Comparison of ENCODE assay signal across 8 cellular contexts in the genomic region with DNA sequence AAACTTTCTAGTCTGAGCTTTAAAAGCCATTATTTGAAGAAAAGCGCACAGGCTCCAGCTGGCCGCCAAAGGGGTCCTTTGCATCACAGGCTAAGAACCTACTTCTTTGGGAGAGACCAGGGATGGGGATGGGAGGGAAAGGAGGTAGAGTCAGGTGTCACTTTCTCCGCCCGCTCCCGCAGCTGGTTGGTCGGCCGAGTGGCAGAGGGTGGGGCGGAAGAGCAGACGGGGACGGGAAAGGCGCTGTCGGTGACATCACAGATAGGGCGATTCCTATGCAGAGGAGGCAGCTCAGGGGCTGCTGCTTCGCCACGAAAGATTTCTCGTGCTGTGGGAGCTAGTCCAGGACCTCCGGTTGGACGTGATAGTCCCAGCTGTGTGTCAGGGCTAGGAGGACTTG.
DNase-seq lines count a peak whose midpoint lies in the region; FAIRE-seq and TF ChIP-seq lines count a peak whose summit lies in the region.
"Not testable (repeated sequence)": the region's sequence is repeated elsewhere in the genome, so short reads cannot be mapped to it uniquely, and the experiment has no call there.

No MANE protein-coding gene starts in this region.

- not testable (repeated sequence) for H2BK5ac ChIP-seq in H1 (ENCODE audit: low read depth, low read length)

- H3K14ac ChIP-seq in H1 (ENCODE audit: insufficient read length), result not testable (repeated sequence)

- H2BK20ac ChIP-seq in H1 (ENCODE audit: low read length), result not testable (repeated sequence)

- not testable (repeated sequence) for H3K9me3 Mint-ChIP-seq in activated naive CD8-positive, alpha-beta T cell treated with anti-CD3 and anti-CD28 coated beads for 36 hours; neural crest cell

- H4K91ac ChIP-seq in H1 (replicated peaks; ENCODE audit: insufficient read length, low read length), result not testable (repeated sequence)

- not testable (repeated sequence) for H3K23ac ChIP-seq in H1 (ENCODE audit: insufficient read length)

- not testable (repeated sequence) for H3K27me3 Mint-ChIP-seq in activated naive CD8-positive, alpha-beta T cell treated with anti-CD3 and anti-CD28 coated beads for 36 hours; neural crest cell (ENCODE audit: low read depth)

- not testable (repeated sequence) for TF ChIP-seq EP300 in H1 (IDR thresholded peaks at IDR 0.05; ENCODE audit: borderline replicate concordance in 1 of 2, low read depth in 2 of 2, low read length in 2 of 2)

- not testable (repeated sequence) for H3K18ac ChIP-seq in H1 (ENCODE audit: extremely low read depth, low read length)

- not testable (repeated sequence) for H3K27me3 ChIP-seq in Peyer's patch; H1 (replicated peaks in 1 of 4; ENCODE audit: control insufficient read depth in 3 of 4, extremely low read depth in 1 of 4, insufficient read depth in 3 of 4, low read length in 3 of 4); iPS-18a (ENCODE audit: control insufficient read depth, insufficient read depth, low read length)

- peak overlapping the region in 2 of 4 donors; percentile 36 to 72 for H3K27ac ChIP-seq in Peyer's patch
- H3K27ac ChIP-seq in H1 (ENCODE audit: low read depth, low read length); iPS-18a (ENCODE audit: low read length); substantia nigra (ENCODE audit: low read depth, low read length, poor library complexity, severe bottlenecking): not testable (repeated sequence)

- H3K4me3 ChIP-seq in Peyer's patch (peak overlapping the region in 1 of 4 donors; percentile 25), iPS-18a (ENCODE audit: low read length) (peak overlapping the region; percentile 33)
- H3K4me3 ChIP-seq in H1 (ENCODE audit: extremely low read depth in 1 of 4, insufficient read depth in 2 of 4, low read depth in 3 of 4, low read length in 4 of 4), result not testable (repeated sequence)

- FAIRE-seq in H1 (lab: Jason Lieb, UNC), result not testable (repeated sequence)

- not testable (repeated sequence) for H3K4me1 Mint-ChIP-seq in activated naive CD8-positive, alpha-beta T cell treated with anti-CD3 and anti-CD28 coated beads for 36 hours; neural crest cell

- H4K5ac ChIP-seq in H1 (ENCODE audit: insufficient read length, low read depth, low read length), result not testable (repeated sequence)

- H3K4me3 Mint-ChIP-seq in activated naive CD8-positive, alpha-beta T cell treated with anti-CD3 and anti-CD28 coated beads for 36 hours, result peak overlapping the region; percentile 68
- H3K4me3 Mint-ChIP-seq in neural crest cell, result peak overlapping the region; percentile 82

- H3K23me2 ChIP-seq in H1 (ENCODE audit: low read depth, low read length), result not testable (repeated sequence)

- not testable (repeated sequence) for H2BK15ac ChIP-seq in H1 (ENCODE audit: low read length)

- peak overlapping the region in 1 of 2 experiments; percentile 58; a peak in 1 of 4 replicates for H3K4me2 ChIP-seq in H1 (ENCODE audit: insufficient read depth in 1 of 2, low read depth in 2 of 2, low read length in 2 of 2)

- DNase-seq in DMS53 treated with DMSO at 0.1 percent for 48 hours (lab: John Stamatoyannopoulos, UW; ENCODE audit: unreplicated experiment) (peak; percentile 66), HK-2 (ENCODE audit: unreplicated experiment) (peak; percentile 53), Peyer's patch (peak in 2 of 3 donors; percentile 32 to 50), H1 (ENCODE audit: low read depth in 1 of 2, low spot score in 2 of 2) (peak; percentile 69 to 85), neural crest cell (ENCODE audit: low read depth, low spot score) (peak; percentile 41), substantia nigra (lab: John Stamatoyannopoulos, UW) (peak in 27 of 49 donors; percentile 2 to 79 (median 37))
- DNase-seq in activated naive CD8-positive, alpha-beta T cell treated with anti-CD3 and anti-CD28 coated beads for 36 hours, result not testable (repeated sequence)

- H4K20me1 ChIP-seq in H1 (replicated peaks in 1 of 2; ENCODE audit: control insufficient read depth in 1 of 2, insufficient read depth in 2 of 2, low read length in 2 of 2), result not testable (repeated sequence)

- not testable (repeated sequence) for H2BK12ac ChIP-seq in H1 (ENCODE audit: low read depth, low read length)

- peak overlapping the region; percentile 94 for H3K27ac Mint-ChIP-seq in activated naive CD8-positive, alpha-beta T cell treated with anti-CD3 and anti-CD28 coated beads for 36 hours
- peak overlapping the region; percentile 100 for H3K27ac Mint-ChIP-seq in neural crest cell (ENCODE audit: unreplicated experiment)

- H3K36me3 ChIP-seq in Peyer's patch; H1 (ENCODE audit: control insufficient read depth in 2 of 4, insufficient read depth in 4 of 4, low read length in 3 of 4); iPS-18a (ENCODE audit: control insufficient read depth, low read depth, low read length): not testable (repeated sequence)

- H2AK5ac ChIP-seq in H1 (ENCODE audit: low read depth, low read length), result not testable (repeated sequence)

- not testable (repeated sequence) for TF ChIP-seq RAD21 in H1 (IDR thresholded peaks at IDR 0.05 in 1 of 2, conservative IDR thresholded peaks at IDR 0.05 in 1 of 2; ENCODE audit: low read depth in 2 of 2, low read length in 2 of 2)

- H3K36me3 Mint-ChIP-seq in activated naive CD8-positive, alpha-beta T cell treated with anti-CD3 and anti-CD28 coated beads for 36 hours; neural crest cell (ENCODE audit: low read depth): not testable (repeated sequence)

- POLR2A ChIA-PET in H1 (lab: Charles Lee; ENCODE audit: partially characterized antibody), result interaction anchor here (1.0 kb wide), 1 partner anchor 22 kb away, joined by 3 read pairs; no protein-coding TSS in a partner anchor

- not testable (repeated sequence) for H3K9ac ChIP-seq in H1 (replicated peaks in 1 of 4; ENCODE audit: extremely low read depth in 1 of 4, low read depth in 3 of 4, low read length in 3 of 4)
- H3K9ac ChIP-seq in iPS-18a (ENCODE audit: low read length), result peak overlapping the region; percentile 50

- not testable (repeated sequence) for H3K9me3 ChIP-seq in Peyer's patch; H1 (ENCODE audit: insufficient read depth in 2 of 2, low read depth in 1 of 2, low read length in 1 of 2); iPS-18a (ENCODE audit: control insufficient read depth, low read depth, low read length)

- not testable (repeated sequence) for H2BK120ac ChIP-seq in H1 (replicated peaks; ENCODE audit: low read depth, low read length)

- not testable (repeated sequence) for H3K4ac ChIP-seq in H1 (replicated peaks; ENCODE audit: insufficient read length, low read depth, low read length)

- not testable (repeated sequence) for H3K4me1 ChIP-seq in Peyer's patch; H1 (replicated peaks in 1 of 4; ENCODE audit: control insufficient read depth in 3 of 4, insufficient read depth in 4 of 4, low read length in 3 of 4); iPS-18a (ENCODE audit: control insufficient read depth, low read depth, low read length)

- TF ChIP-seq CTCF in Peyer's patch (IDR thresholded peaks at IDR 0.05); H1 (IDR thresholded peaks at IDR 0.05; ENCODE audit: control extremely low read depth in 1 of 3, insufficient read depth in 1 of 3, low read depth in 1 of 3, low read length in 3 of 3); neural crest cell (conservative IDR thresholded peaks at IDR 0.05): not testable (repeated sequence)

- H2AFZ ChIP-seq in H1 (ENCODE audit: low read length), result not testable (repeated sequence)

- no CpG with 5 or more reads among the region's 18 CpGs for WGBS in H1 (ENCODE audit: extremely low coverage in 1 of 2, insufficient coverage in 1 of 2, insufficient read length in 1 of 2, insufficient replicate concordance in 2 of 2, low coverage in 1 of 2, low lambda C conversion rate in 2 of 2, missing lambda C conversion rate in 1 of 2), 2 experiments

- CTCF ChIA-PET in H1 (lab: Charles Lee; ENCODE audit: partially characterized antibody), result not testable (repeated sequence)

- H4K8ac ChIP-seq in H1 (ENCODE audit: extremely low read depth, insufficient read depth, low read length), result not testable (repeated sequence)

- not testable (repeated sequence) for H3K56ac ChIP-seq in H1 (replicated peaks; ENCODE audit: insufficient read length, low read depth, low read length)

- H3K79me2 ChIP-seq in H1 (ENCODE audit: control insufficient read depth in 1 of 2, insufficient read depth in 2 of 2, low read length in 2 of 2), result not testable (repeated sequence)

- not testable (repeated sequence) for H3K79me1 ChIP-seq in H1 (ENCODE audit: low read depth, low read length)

- TF ChIP-seq POLR2A in Peyer's patch (IDR thresholded peaks at IDR 0.05); H1 (IDR thresholded peaks at IDR 0.05; ENCODE audit: control extremely low read depth in 1 of 2, low read depth in 2 of 2, low read length in 2 of 2): not testable (repeated sequence)
